Comparison of ENCODE assay signal across 8 cellular contexts in genomic region chr2:63678085-63678484, GRCh38.
"Had no signal": no experiment of that assay in that cellular context is flagged by ENCODE, and none has a peak within 500 bp of the region (broad histone marks: within the 10 kb centered on the region; RNA-seq: fewer than 3 reads in every experiment).

No MANE protein-coding gene starts in this region.

- H3K4me1 Mint-ChIP-seq: IgD-negative memory B cell had no signal

- H3K27ac ChIP-seq: GM23248 had no signal

- H3K36me3 Mint-ChIP-seq: IgD-negative memory B cell had no signal

- H2AFZ ChIP-seq: GM23248 had no signal

- H3K4me3 ChIP-seq: GM23248 had no signal

- H3K27ac Mint-ChIP-seq: H9, IgD-negative memory B cell had no signal

- H3K27me3 Mint-ChIP-seq: IgD-negative memory B cell had no signal

- H3K9ac ChIP-seq: GM23248 had no signal

- H3K4me3 Mint-ChIP-seq: IgD-negative memory B cell had no signal

- DNase-seq: GM23248, GOT3, H9, HCEC 1CT, KG1 had no signal

- H3K9me3 Mint-ChIP-seq: H9, IgD-negative memory B cell had no signal

- FAIRE-seq: H54, HTR-8/SVneo had no signal
